In genomic region chr9:97558701-97559101, GRCh38 we compare ENCODE assay signal across 10 cellular contexts. TPM values are rescaled to one million over a fixed set of nuclear protein-coding genes. Genes with fewer than 3 reads are reported as not detected.
A peak's percentile ranks its signal among the peaks of the same experiment; 100 is the strongest.
DNase-seq lines count a peak whose midpoint lies in the region; ATAC-seq, FAIRE-seq and TF ChIP-seq lines count a peak whose summit lies in the region.
"Had no signal": no experiment of that assay in that cellular context is flagged by ENCODE, and none has a peak within 500 bp of the region (broad histone marks: within the 10 kb centered on the region; RNA-seq: fewer than 3 reads in every experiment).

No MANE protein-coding gene starts in this region.

- H3K4me1 ChIP-seq in muscle layer of duodenum (ENCODE audit: control insufficient read depth in 1 of 2, insufficient read depth in 2 of 2, low read length in 2 of 2) = peaks cover 0 to 27% of the 10 kb centered on the region in 2 donors
- no peaks in the 10 kb centered on the region for H3K4me1 ChIP-seq in smooth muscle cell (ENCODE audit: low read depth)
- peaks cover 0 to 7% of the 10 kb centered on the region in 2 donors for H3K4me1 ChIP-seq in aorta (ENCODE audit: control insufficient read depth in 1 of 2, insufficient read depth in 2 of 2, low read length in 2 of 2)

- H2AFZ ChIP-seq in smooth muscle cell (ENCODE audit: low read depth) = no peak overlapping the region

- H3K27me3 ChIP-seq in muscle layer of duodenum (ENCODE audit: low read depth, low read length) (no peaks in the 10 kb centered on the region), smooth muscle cell (ENCODE audit: low read depth) (no peaks in the 10 kb centered on the region), aorta (ENCODE audit: control insufficient read depth in 1 of 2, insufficient read depth in 2 of 2, low read length in 1 of 2) (no peaks in the 10 kb centered on the region)

- intact Hi-C loops in aorta (cut with DNase I) = loop anchor here in 1 of 2 donors (2.0 to 5.0 kb wide), 2 partner anchors 39 to 58 kb away; partner anchors contain the start of gene TMOD1

- no peaks in the 10 kb centered on the region for H3K9me3 Mint-ChIP-seq in type B pancreatic cell

- peak; percentile 90 for FAIRE-seq in GM12892 (lab: Jason Lieb, UNC)
- FAIRE-seq: islet of Langerhans had no signal

- H3K4me2 ChIP-seq in smooth muscle cell = no peak overlapping the region

- H3K9ac ChIP-seq in smooth muscle cell (ENCODE audit: low read depth) = no peak overlapping the region

- H3K27ac ChIP-seq in muscle layer of duodenum (ENCODE audit: low read length) = peak overlapping the region; percentile 24
- H3K27ac ChIP-seq in smooth muscle cell (ENCODE audit: low read depth) = no peak overlapping the region
- H3K27ac ChIP-seq in aorta (ENCODE audit: low read depth in 1 of 2, low read length in 2 of 2) = peak overlapping the region in 1 of 2 donors; percentile 35

- peaks cover 22% of the 10 kb centered on the region for H3K27me3 Mint-ChIP-seq in type B pancreatic cell

- ATAC-seq in GM19438 (IDR thresholded peaks at IDR 0.05; ENCODE audit: low read depth, unreplicated experiment) (peak; percentile 34), HG03571 (IDR thresholded peaks at IDR 0.05; ENCODE audit: unreplicated experiment) (peak; percentile 7), aorta (ENCODE audit: low FRiP score) (no peak)

- no peaks in the 10 kb centered on the region for H3F3A ChIP-seq in smooth muscle cell (ENCODE audit: low read depth)

- H3K36me3 ChIP-seq in muscle layer of duodenum (ENCODE audit: control insufficient read depth in 1 of 2, insufficient read depth in 2 of 2, low read length in 2 of 2) = no peaks in the 10 kb centered on the region
- no peaks in the 10 kb centered on the region for H3K36me3 ChIP-seq in smooth muscle cell (ENCODE audit: low read depth)
- no peaks in the 10 kb centered on the region for H3K36me3 ChIP-seq in aorta (ENCODE audit: control insufficient read depth in 1 of 2, insufficient read depth in 2 of 2, low read length in 1 of 2)

- no peaks in the 10 kb centered on the region for H4K20me1 ChIP-seq in smooth muscle cell (ENCODE audit: low read depth)

- H3K9me3 ChIP-seq in muscle layer of duodenum (ENCODE audit: control insufficient read depth in 1 of 2, low read length in 2 of 2) (no peaks in the 10 kb centered on the region), smooth muscle cell (replicated peaks; ENCODE audit: low read depth) (no peaks in the 10 kb centered on the region), aorta (ENCODE audit: control insufficient read depth, low read length) (no peaks in the 10 kb centered on the region)

- no peak overlapping the region for H3K4me3 Mint-ChIP-seq in type B pancreatic cell

- no peaks in the 10 kb centered on the region for H3K36me3 Mint-ChIP-seq in type B pancreatic cell

- WGBS in smooth muscle cell (ENCODE audit: low lambda C conversion rate) = 86% methylated on average over 3 of the region's 3 CpGs
- WGBS in aorta, 2 donors = 86 to 90% methylated on average over 3 of the region's 3 CpGs

- TF ChIP-seq CTCF in smooth muscle cell (IDR thresholded peaks at IDR 0.05; ENCODE audit: borderline replicate concordance, insufficient read depth, poor library complexity, severe bottlenecking) = no peak
- no peak for TF ChIP-seq CTCF in type B pancreatic cell (conservative IDR thresholded peaks at IDR 0.05)

- H3K79me2 ChIP-seq in smooth muscle cell (ENCODE audit: low read depth) = no peaks in the 10 kb centered on the region

- TF ChIP-seq POLR2A in GM12892 (IDR thresholded peaks at IDR 0.05; ENCODE audit: low read depth, low read length) = no peak

- in situ Hi-C loops in ACHN (cut with HindIII; ENCODE audit: low pct_ligation_motif_present, low pct_unique_long_range_greater_than_20kb, low sequenced_read_pairs) = no loop called here

- H3K4me1 Mint-ChIP-seq in type B pancreatic cell (ENCODE audit: unreplicated experiment) = peaks cover 7% of the 10 kb centered on the region

- no peak for DNase-seq in GM12892 (ENCODE audit: insufficient read length)
- no peak for DNase-seq in smooth muscle cell (lab: John Stamatoyannopoulos, UW; ENCODE audit: unreplicated experiment)
- no peak for DNase-seq in type B pancreatic cell (ENCODE audit: extremely low spot score, unreplicated experiment)
- DNase-seq in ACHN = no peak
- DNase-seq in aorta = no peak
- DNase-seq: NCI-H1092 had no signal

- H3K4me3 ChIP-seq in muscle layer of duodenum (ENCODE audit: low read depth in 1 of 2, low read length in 2 of 2) (no peak overlapping the region), smooth muscle cell (no peak overlapping the region), aorta (ENCODE audit: low read length in 2 of 2) (no peak overlapping the region)

- H3K27ac Mint-ChIP-seq in type B pancreatic cell = no peak overlapping the region

RNA-seq across cellular contexts. Expression of gene TMOD1, which starts 57.2 kb away (rescaled TPM):
- polyA plus RNA-seq in GM12892 (2012; ENCODE audit: missing spikeins) = 30.8 TPM
- total RNA-seq in smooth muscle cell (0.09 and 0.18 TPM in 2 replicates), type B pancreatic cell (ENCODE audit: low replicate concordance) (10.5 and 12.9 TPM in 2 replicates), aorta (10 to 100 TPM; 24.5 to 56.6 TPM)
- polyA plus RNA-seq in smooth muscle cell (0.19 and 0.22 TPM in 2 replicates), aorta (100 to 1,000 TPM in 1 of 2 donors, 10 to 100 TPM in 1; 26.2 to 102 TPM)
